In the genomic region with DNA sequence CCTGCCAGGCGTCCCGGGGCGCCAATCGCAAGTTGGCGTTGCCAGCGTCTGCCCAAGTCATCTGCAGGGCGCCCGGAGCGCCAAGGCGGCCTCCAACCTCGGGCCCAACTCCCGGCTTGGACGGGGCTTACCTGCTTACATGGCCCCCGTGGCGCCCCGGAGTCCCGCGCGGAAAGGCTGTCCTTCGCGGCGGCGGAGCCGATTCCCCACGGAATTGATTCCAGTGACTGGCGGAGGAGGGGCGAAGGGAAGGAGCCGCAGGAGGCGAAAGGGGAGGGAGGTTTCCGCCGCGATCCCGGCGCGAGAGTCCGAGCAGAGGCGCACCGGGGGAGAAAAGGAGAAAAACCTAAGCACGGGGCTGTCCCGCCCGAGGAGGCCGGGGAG, we compare ENCODE assay signal across 8 cellular contexts. TPM values are rescaled to one million over a fixed set of nuclear protein-coding genes. Genes with fewer than 3 reads are reported as not detected.
DNase-seq lines count a peak whose midpoint lies in the region; ATAC-seq and TF ChIP-seq lines count a peak whose summit lies in the region.

No MANE protein-coding gene starts in this region.

- no peaks in the 10 kb centered on the region for H3K9me3 ChIP-seq in uterus

- peak overlapping the region; percentile 94 for H3K4me3 Mint-ChIP-seq in mesothelial cell of epicardium

- ATAC-seq in GM19351 (IDR thresholded peaks at IDR 0.05; ENCODE audit: unreplicated experiment) = peak; percentile 24

- no peak for TF ChIP-seq CTCF in coronary artery (IDR thresholded peaks at IDR 0.05)
- TF ChIP-seq CTCF in mesothelial cell of epicardium (IDR thresholded peaks at IDR 0.05; ENCODE audit: unreplicated experiment) = no peak
- no peak for TF ChIP-seq CTCF in uterus (IDR thresholded peaks at IDR 0.05)

- no peaks in the 10 kb centered on the region for H3K27me3 Mint-ChIP-seq in mesothelial cell of epicardium (ENCODE audit: low read depth)

- peaks cover 57% of the 10 kb centered on the region for H3K4me1 Mint-ChIP-seq in mesothelial cell of epicardium

- no peaks in the 10 kb centered on the region for H3K36me3 Mint-ChIP-seq in mesothelial cell of epicardium

- H3K9me3 Mint-ChIP-seq in mesothelial cell of epicardium = no peaks in the 10 kb centered on the region

- peak; percentile 30 for DNase-seq in NCI-H2171 (lab: John Stamatoyannopoulos, UW)
- DNase-seq in coronary artery (ENCODE audit: low spot score) = peak; percentile 83
- DNase-seq in mesothelial cell of epicardium (ENCODE audit: low spot score in 2 of 2, unreplicated experiment in 2 of 2) = peak in 1 of 2 experiments; percentile 27
- DNase-seq in uterus = peak in 1 of 2 donors; percentile 63
- DNase-seq in H4 (ENCODE audit: low spot score) = no peak
- DNase-seq in stimulated activated CD4-positive, alpha-beta T cell treated with anti-CD3 and anti-CD28 coated beads, Interleukin-2, amount 100 ng/mL, for 48 hours = no peak
- no peak for DNase-seq in NCI-H510A (lab: John Stamatoyannopoulos, UW)

- H3K4me1 ChIP-seq in uterus = peaks cover 0 to 8% of the 10 kb centered on the region in 2 donors

- H3K36me3 ChIP-seq in uterus = no peaks in the 10 kb centered on the region

- TF ChIP-seq POLR2A in uterus (IDR thresholded peaks at IDR 0.05) = no peak

- peak overlapping the region; percentile 81 for H3K4me3 ChIP-seq in coronary artery
- peak overlapping the region; percentile 59 to 87 for H3K4me3 ChIP-seq in uterus

- intact Hi-C loops in uterus (cut with DNase I; ENCODE audit: low total_unique reads) = no loop called here

- H3K27ac Mint-ChIP-seq in mesothelial cell of epicardium = peak overlapping the region; percentile 98

- peak overlapping the region; percentile 97 for H3K27ac ChIP-seq in coronary artery
- H3K27ac ChIP-seq in uterus = peak overlapping the region; percentile 95 to 98

- no peaks in the 10 kb centered on the region for H3K27me3 ChIP-seq in uterus

RNA-seq across cellular contexts. Expression of gene PTPN14, which starts 0.4 kb away (rescaled TPM):
- total RNA-seq in mesothelial cell of epicardium = 71.8 to 75.8 TPM (median 74.9 TPM) in 3 replicates
- 10 to 100 TPM; 13.2 to 78.0 (median 30.9) TPM for total RNA-seq in uterus
- 6.2 and 7.5 TPM in 2 replicates for total RNA-seq in H4 (2014; rRNA removed; shearing (Covaris generic))

RNA-seq across cellular contexts. Expression of gene CENPF, which starts 52.0 kb away (rescaled TPM):
- total RNA-seq in mesothelial cell of epicardium (54.3 to 58.1 TPM (median 56.4 TPM) in 3 replicates), uterus (10 to 100 TPM in 2 of 4 donors, under 1 TPM in 2; under 0.01 to 41.2 (median 5.7) TPM)
- 37.8 and 65.5 TPM in 2 replicates for total RNA-seq in H4 (2014; rRNA removed; shearing (Covaris generic))

Comparison
In these comparisons a context has a peak if more than half of its experiments do, and no peak if none do; other contexts are left out.
1. DNase-seq: peak in NCI-H2171 (single experiment) and coronary artery (single experiment); none in H4 (single experiment), stimulated activated CD4-positive, alpha-beta T cell treated with anti-CD3 and anti-CD28 coated beads, Interleukin-2, amount 100 ng/mL, for 48 hours (0 of 2) and NCI-H510A (single experiment).